Comparison of ENCODE assay signal across 1 cellular context in genomic region chr5:78649816-78650561, GRCh38.
A peak's percentile ranks its signal among the peaks of the same experiment; 100 is the strongest.
TF ChIP-seq lines count a peak whose summit lies in the region.

No MANE protein-coding gene starts in this region.

TF ChIP-seq in H1, 55 proteins besides CTCF, POLR2A, EP300 and RAD21 (continued from another document):
- no peak for TF ChIP-seq USF2 (IDR thresholded peaks at IDR 0.05; ENCODE audit: low read length)
- TF ChIP-seq ASH2L (IDR thresholded peaks at IDR 0.05; ENCODE audit: low read length), result no peak
- TF ChIP-seq TAF1 (IDR thresholded peaks at IDR 0.05; ENCODE audit: low read depth, low read length), result peak; percentile 38; the same call in 1 of the 2 replicates
- TF ChIP-seq, protein P1, sequence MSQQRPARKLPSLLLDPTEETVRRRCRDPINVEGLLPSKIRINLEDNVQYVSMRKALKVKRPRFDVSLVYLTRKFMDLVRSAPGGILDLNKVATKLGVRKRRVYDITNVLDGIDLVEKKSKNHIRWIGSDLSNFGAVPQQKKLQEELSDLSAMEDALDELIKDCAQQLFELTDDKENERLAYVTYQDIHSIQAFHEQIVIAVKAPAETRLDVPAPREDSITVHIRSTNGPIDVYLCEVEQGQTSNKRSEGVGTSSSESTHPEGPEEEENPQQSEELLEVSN (IDR thresholded peaks at IDR 0.05), result peak; percentile 49; the same call in 1 of the 2 replicates
- no peak for TF ChIP-seq FOSL1 (IDR thresholded peaks at IDR 0.05; ENCODE audit: insufficient read depth, low read depth, low read length)
- no peak for TF ChIP-seq ZNF274 (IDR thresholded peaks at IDR 0.05; ENCODE audit: borderline replicate concordance, extremely low read depth, low read length)
- TF ChIP-seq GABPA (IDR thresholded peaks at IDR 0.05; ENCODE audit: borderline replicate concordance, insufficient read depth, low read length), result no peak
- no peak for TF ChIP-seq TEAD4 (IDR thresholded peaks at IDR 0.05; ENCODE audit: low read depth, low read length)
TF ChIP-seq in H1: peak in this region for 5.
